In the genomic region with DNA sequence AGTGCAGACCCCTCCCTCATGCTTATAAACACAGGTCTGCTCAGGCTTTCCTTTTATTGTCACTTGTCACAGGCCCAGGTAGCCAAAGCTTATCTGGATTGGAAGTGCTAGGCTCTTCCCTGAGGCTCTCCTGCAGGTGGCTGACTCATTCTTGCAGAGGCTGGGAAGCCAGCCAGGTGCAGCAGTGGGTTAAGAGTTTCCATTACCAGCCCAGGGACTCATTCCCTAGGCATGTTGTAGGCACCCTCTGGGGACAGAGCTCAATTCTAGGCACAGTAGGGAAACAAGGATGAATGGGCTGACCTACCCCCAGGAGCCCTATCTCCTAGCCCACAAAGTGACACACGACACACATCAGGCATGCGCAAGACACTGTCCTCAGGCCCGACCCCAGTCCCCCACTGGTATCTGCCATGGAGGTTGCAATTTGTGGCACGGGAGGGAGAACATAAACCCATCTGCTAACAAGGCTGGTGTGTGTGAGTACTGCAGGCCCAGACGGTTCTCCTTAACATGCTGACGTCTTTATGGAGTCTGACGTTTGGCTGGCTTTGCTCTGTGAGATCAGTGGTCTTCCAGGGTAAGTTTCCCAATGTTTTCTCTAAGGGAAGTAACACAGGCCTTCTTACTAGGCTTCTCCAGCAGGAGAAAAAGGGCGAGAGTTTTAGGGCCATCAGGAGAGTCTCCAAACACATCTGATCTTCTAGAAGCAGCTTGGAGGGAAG, we compare ENCODE assay signal across 8 cellular contexts.
DNase-seq lines count a peak whose midpoint lies in the region; ATAC-seq and TF ChIP-seq lines count a peak whose summit lies in the region.

No MANE protein-coding gene starts in this region.

- ATAC-seq in RWPE2 (ENCODE audit: low read depth) (peak; percentile 94), heart right ventricle (peak; percentile 56 to 80 (median 61)), GM19328 (IDR thresholded peaks at IDR 0.05; ENCODE audit: unreplicated experiment) (no peak)

- DNase-seq in HT-29 (ENCODE audit: low spot score) = peak; percentile 90
- DNase-seq in RWPE2 (ENCODE audit: low spot score) = peak; percentile 83
- peak; percentile 41 to 59 for DNase-seq in heart right ventricle
- peak; percentile 79 for DNase-seq in transverse colon
- DNase-seq in activated naive CD4-positive, alpha-beta T cell treated with anti-CD3 and anti-CD28 coated beads, Interleukin-2, amount 50 U/mL, for 16 hours = no peak
- no peak for DNase-seq in activated T-cell treated with anti-CD3 and anti-CD28 coated beads for 4 hours
- no peak for DNase-seq in activated CD4-positive, alpha-beta T cell treated with anti-CD3 and anti-CD28 coated beads, Interleukin-2, amount 10 ng/mL, durations not matched to agents 7 days and 5 days

- intact Hi-C loops in heart right ventricle (cut with DNase I) = loop anchor here in 2 of 10 donors (10.0 kb wide), 2 partner anchors 81 to 91 kb away; a partner anchor contains a TSS
- intact Hi-C loops in transverse colon (cut with DNase I; ENCODE audit: low total_unique reads) = no loop called here

- TF ChIP-seq EP300 in transverse colon (IDR thresholded peaks at IDR 0.05; ENCODE audit: low read depth) = no peak

- H3K4me3 Mint-ChIP-seq in activated CD4-positive, alpha-beta T cell treated with anti-CD3 and anti-CD28 coated beads, Interleukin-2, amount 10 ng/mL, durations not matched to agents 7 days and 5 days = no peak overlapping the region

- WGBS in heart right ventricle, 2 donors = 86% methylated on average over 8 of the region's 8 CpGs
- WGBS in transverse colon (ENCODE audit: low coverage in 1 of 2), 2 donors = 82% methylated on average over 8 of the region's 8 CpGs; no CpG with 5 or more reads in 1 of the 2 donors

- in situ Hi-C loops in transverse colon (cut with MboI; ENCODE audit: low pct_ligation_motif_present in 1 of 4, low pct_unique_long_range_greater_than_20kb in 1 of 4, low sequenced_read_pairs in 3 of 4) = no loop called here

- TF ChIP-seq CTCF in RWPE2 (IDR thresholded peaks at IDR 0.05; ENCODE audit: poor library complexity, severe bottlenecking) = no peak
- TF ChIP-seq CTCF in heart right ventricle (IDR thresholded peaks at IDR 0.05) = no peak
- TF ChIP-seq CTCF in transverse colon (IDR thresholded peaks at IDR 0.05) = no peak

- no peaks in the 10 kb centered on the region for H3K9me3 Mint-ChIP-seq in activated CD4-positive, alpha-beta T cell treated with anti-CD3 and anti-CD28 coated beads, Interleukin-2, amount 10 ng/mL, durations not matched to agents 7 days and 5 days

- H3K27me3 ChIP-seq in RWPE2 (ENCODE audit: insufficient read depth, poor library complexity, severe bottlenecking) (no peaks in the 10 kb centered on the region), heart right ventricle (no peaks in the 10 kb centered on the region), transverse colon (no peaks in the 10 kb centered on the region)

- no peaks in the 10 kb centered on the region for H3K36me3 Mint-ChIP-seq in activated CD4-positive, alpha-beta T cell treated with anti-CD3 and anti-CD28 coated beads, Interleukin-2, amount 10 ng/mL, durations not matched to agents 7 days and 5 days (ENCODE audit: low read depth)

- H3K27ac ChIP-seq in RWPE2 (ENCODE audit: poor library complexity, severe bottlenecking) (peak overlapping the region; percentile 22), heart right ventricle (peak overlapping the region in 3 of 10 donors; percentile 13 to 60 (median 27)), transverse colon (peak overlapping the region in 3 of 4 donors; percentile 8 to 21 (median 19))

- POLR2A ChIA-PET in activated CD4-positive, alpha-beta T cell treated with anti-CD3 and anti-CD28 coated beads, Interleukin-2, amount 10 ng/mL, durations not matched to agents 7 days and 5 days (lab: Charles Lee) = no interaction called here

- peaks cover 4% of the 10 kb centered on the region for H3K4me1 Mint-ChIP-seq in activated CD4-positive, alpha-beta T cell treated with anti-CD3 and anti-CD28 coated beads, Interleukin-2, amount 10 ng/mL, durations not matched to agents 7 days and 5 days

- H3K36me3 ChIP-seq in RWPE2 (ENCODE audit: low read depth) (no peaks in the 10 kb centered on the region), heart right ventricle (no peaks in the 10 kb centered on the region), transverse colon (no peaks in the 10 kb centered on the region)

- H3K4me3 ChIP-seq in RWPE2 (ENCODE audit: severe bottlenecking) (no peak overlapping the region), heart right ventricle (no peak overlapping the region), transverse colon (no peak overlapping the region)

- TF ChIP-seq POLR2A in transverse colon (IDR thresholded peaks at IDR 0.05) = no peak

- no peak overlapping the region for H3K27ac Mint-ChIP-seq in activated CD4-positive, alpha-beta T cell treated with anti-CD3 and anti-CD28 coated beads, Interleukin-2, amount 10 ng/mL, durations not matched to agents 7 days and 5 days

- no peaks in the 10 kb centered on the region for H3K9me3 ChIP-seq in RWPE2 (ENCODE audit: severe bottlenecking)
- no peaks in the 10 kb centered on the region for H3K9me3 ChIP-seq in heart right ventricle
- no peaks in the 10 kb centered on the region for H3K9me3 ChIP-seq in transverse colon

- peaks cover 16% of the 10 kb centered on the region for H3K27me3 Mint-ChIP-seq in activated CD4-positive, alpha-beta T cell treated with anti-CD3 and anti-CD28 coated beads, Interleukin-2, amount 10 ng/mL, durations not matched to agents 7 days and 5 days

- CTCF ChIA-PET in activated CD4-positive, alpha-beta T cell treated with anti-CD3 and anti-CD28 coated beads, Interleukin-2, amount 10 ng/mL, durations not matched to agents 7 days and 5 days (lab: Charles Lee) = interaction anchor here (1.0 to 1.8 kb wide), 6 partner anchors 10 to 90 kb away, joined by 3 to 6 read pairs (median 4); no protein-coding TSS in a partner anchor

- H3K4me1 ChIP-seq in RWPE2 (ENCODE audit: insufficient read depth, poor library complexity, severe bottlenecking) (peaks cover 25% of the 10 kb centered on the region), heart right ventricle (peaks cover 9 to 54% (median 27%) of the 10 kb centered on the region in 9 donors), transverse colon (peaks cover 3 to 21% (median 12%) of the 10 kb centered on the region in 4 donors)

Comparison
In these comparisons a context has a peak if more than half of its experiments do, and no peak if none do; other contexts are left out.
1. DNase-seq: peak in HT-29 (single experiment), RWPE2 (single experiment), heart right ventricle (2 of 2) and transverse colon (single experiment); none in activated naive CD4-positive, alpha-beta T cell treated with anti-CD3 and anti-CD28 coated beads, Interleukin-2, amount 50 U/mL, for 16 hours (single experiment), activated T-cell treated with anti-CD3 and anti-CD28 coated beads for 4 hours (single experiment) and activated CD4-positive, alpha-beta T cell treated with anti-CD3 and anti-CD28 coated beads, Interleukin-2, amount 10 ng/mL, durations not matched to agents 7 days and 5 days (single experiment).